Comparison of ENCODE assay signal across 9 cellular contexts in genomic region chr9:127388037-127388855, GRCh38. TPM values are rescaled to one million over a fixed set of nuclear protein-coding genes. Genes with fewer than 3 reads are reported as not detected.
DNase-seq lines count a peak whose midpoint lies in the region; ATAC-seq, FAIRE-seq and TF ChIP-seq lines count a peak whose summit lies in the region.
"Had no signal": no experiment of that assay in that cellular context is flagged by ENCODE, and none has a peak within 500 bp of the region (broad histone marks: within the 10 kb centered on the region; RNA-seq: fewer than 3 reads in every experiment).

No MANE protein-coding gene starts in this region.

- DNase-seq in GM18507 (ENCODE audit: extremely low spot score, insufficient read length, low read depth) (peak; percentile 22), RKO (ENCODE audit: low spot score) (peak; percentile 96), right atrium auricular region (ENCODE audit: low spot score) (peak; percentile 87), thyroid gland (no peak), GM12892 (ENCODE audit: insufficient read length) (no peak)
- peak; percentile 71 for DNase-seq in activated gamma-delta T cell treated with anti-CD3 and anti-CD28 coated beads, Interleukin-2, amount 50 U/mL, for 16 hours (ENCODE audit: low read depth)
- DNase-seq in stimulated activated CD4-positive, alpha-beta T cell treated with anti-CD3 and anti-CD28 coated beads, Interleukin-2, amount 100 ng/mL, for 4 hours (ENCODE audit: low read depth): peak; percentile 74

- H3K9me3 ChIP-seq in right atrium auricular region (no peaks in the 10 kb centered on the region), thyroid gland (no peaks in the 10 kb centered on the region)

- 80 to 89% methylated on average over 10 of the region's 10 CpGs for WGBS in thyroid gland, 2 donors

- TF ChIP-seq CTCF in right atrium auricular region (IDR thresholded peaks at IDR 0.05): no peak
- TF ChIP-seq CTCF in thyroid gland (IDR thresholded peaks at IDR 0.05): no peak

- peak; percentile 63 for FAIRE-seq in GM18507 (lab: Jason Lieb, UNC)
- no peak for FAIRE-seq in GM12892 (lab: Jason Lieb, UNC)
- FAIRE-seq: endometrium had no signal

- intact Hi-C loops in thyroid gland (cut with DNase I): no loop called here

- ATAC-seq in HG02973 (IDR thresholded peaks at IDR 0.05; ENCODE audit: unreplicated experiment): peak; percentile 74

- no peak overlapping the region for H3K4me3 ChIP-seq in right atrium auricular region
- no peak overlapping the region for H3K4me3 ChIP-seq in thyroid gland (replicated peaks in 1 of 3)

- no peaks in the 10 kb centered on the region for H3K27me3 ChIP-seq in right atrium auricular region
- no peaks in the 10 kb centered on the region for H3K27me3 ChIP-seq in thyroid gland

- H3K27ac ChIP-seq in right atrium auricular region (peak overlapping the region; percentile 4 to 11), thyroid gland (no peak overlapping the region)

- peaks cover 4% of the 10 kb centered on the region for H3K36me3 ChIP-seq in right atrium auricular region
- no peaks in the 10 kb centered on the region for H3K36me3 ChIP-seq in thyroid gland

- TF ChIP-seq POLR2A in thyroid gland (IDR thresholded peaks at IDR 0.05) (no peak), GM12892 (IDR thresholded peaks at IDR 0.05; ENCODE audit: low read depth, low read length) (no peak)

- no peaks in the 10 kb centered on the region for H3K4me1 ChIP-seq in right atrium auricular region
- H3K4me1 ChIP-seq in thyroid gland: peaks cover 6 to 7% of the 10 kb centered on the region in 2 donors

RNA-seq across cellular contexts. Expression of gene SLC2A8, which starts 8.7 kb away (rescaled TPM):
- total RNA-seq in right atrium auricular region: 10 to 100 TPM; 19.2 to 19.8 TPM
- total RNA-seq in thyroid gland: 10 to 100 TPM; 25.4 to 38.2 (median 29.9) TPM
- polyA plus RNA-seq in GM12892 (2012; ENCODE audit: missing spikeins): 3.0 TPM

RNA-seq across cellular contexts. Expression of gene ZNF79, which starts 35.9 kb away (rescaled TPM):
- total RNA-seq in right atrium auricular region: 1 to 10 TPM; 5.7 TPM
- 10 to 100 TPM; 10.6 to 19.4 (median 15.9) TPM for total RNA-seq in thyroid gland
- 4.2 TPM for polyA plus RNA-seq in GM12892 (2012; ENCODE audit: missing spikeins)

Comparison
In these comparisons a context has a peak if more than half of its experiments do, and no peak if none do; other contexts are left out.
1. DNase-seq: peak in GM18507 (single experiment), RKO (single experiment), activated gamma-delta T cell treated with anti-CD3 and anti-CD28 coated beads, Interleukin-2, amount 50 U/mL, for 16 hours (single experiment), right atrium auricular region (single experiment) and stimulated activated CD4-positive, alpha-beta T cell treated with anti-CD3 and anti-CD28 coated beads, Interleukin-2, amount 100 ng/mL, for 4 hours (single experiment); none in thyroid gland (0 of 2) and GM12892 (single experiment).
2. H3K27ac ChIP-seq: peak in right atrium auricular region (2 of 2); none in thyroid gland (0 of 3).